In the genomic region with DNA sequence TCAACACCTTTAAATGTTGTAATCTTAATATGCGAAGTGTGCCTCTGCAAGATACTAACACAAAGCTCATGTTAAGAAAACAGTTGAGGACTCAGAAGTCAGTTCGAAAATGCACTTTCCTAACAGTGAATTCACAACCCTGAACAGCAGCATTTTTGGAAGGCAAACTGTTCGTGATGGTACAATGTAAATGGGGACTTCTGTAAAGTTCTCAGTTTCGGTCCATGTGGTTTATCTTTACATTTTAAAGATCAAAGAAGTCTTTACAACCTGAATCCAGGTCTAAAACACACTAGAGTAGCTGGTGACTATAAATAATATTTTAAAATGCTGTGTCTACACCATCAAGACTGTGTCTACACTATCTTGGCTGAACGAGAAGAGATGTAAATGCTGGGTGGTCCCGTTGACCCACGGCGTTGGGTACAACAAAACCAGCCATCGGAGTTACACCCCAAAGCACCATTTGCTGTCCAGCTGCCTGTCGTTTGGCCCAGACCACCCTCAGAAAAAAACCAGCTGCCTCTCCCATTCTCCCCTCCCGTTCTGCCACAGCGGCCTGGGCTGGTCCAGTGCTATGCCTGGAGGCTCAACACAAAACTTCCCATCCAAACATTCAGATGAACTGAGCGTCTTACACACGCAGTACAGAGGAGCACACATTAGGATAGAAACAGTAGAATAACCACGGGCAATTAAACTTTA, we compare ENCODE assay signal across 3 cellular contexts.
TF ChIP-seq lines count a peak whose summit lies in the region.

No MANE protein-coding gene starts in this region.

TF ChIP-seq in SK-N-SH, 30 proteins besides CTCF, POLR2A, EP300 and RAD21:
- no peak for TF ChIP-seq USF2 (IDR thresholded peaks at IDR 0.05; ENCODE audit: borderline replicate concordance, low read depth, low read length)
- no peak for TF ChIP-seq GABPA (IDR thresholded peaks at IDR 0.05; ENCODE audit: low read depth)
- TF ChIP-seq, protein P1, sequence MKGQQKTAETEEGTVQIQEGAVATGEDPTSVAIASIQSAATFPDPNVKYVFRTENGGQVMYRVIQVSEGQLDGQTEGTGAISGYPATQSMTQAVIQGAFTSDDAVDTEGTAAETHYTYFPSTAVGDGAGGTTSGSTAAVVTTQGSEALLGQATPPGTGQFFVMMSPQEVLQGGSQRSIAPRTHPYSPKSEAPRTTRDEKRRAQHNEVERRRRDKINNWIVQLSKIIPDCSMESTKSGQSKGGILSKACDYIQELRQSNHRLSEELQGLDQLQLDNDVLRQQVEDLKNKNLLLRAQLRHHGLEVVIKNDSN (IDR thresholded peaks at IDR 0.05; ENCODE audit: borderline replicate concordance, low read depth), result no peak
- no peak for TF ChIP-seq TAF1 (IDR thresholded peaks at IDR 0.05; ENCODE audit: borderline replicate concordance, low read depth, low read length)
- no peak for TF ChIP-seq RFX5 (IDR thresholded peaks at IDR 0.05; ENCODE audit: low read length)
- TF ChIP-seq RCOR1 (IDR thresholded peaks at IDR 0.05; ENCODE audit: low read length), result no peak
- TF ChIP-seq FOXM1 (IDR thresholded peaks at IDR 0.05; ENCODE audit: low read depth), result no peak
- no peak for TF ChIP-seq ELF1 (IDR thresholded peaks at IDR 0.05)
- no peak for TF ChIP-seq JUND (IDR thresholded peaks at IDR 0.05)
- no peak for TF ChIP-seq MAX (IDR thresholded peaks at IDR 0.05; ENCODE audit: low read depth)
- no peak for TF ChIP-seq ZBTB33 (IDR thresholded peaks at IDR 0.05; ENCODE audit: borderline replicate concordance, low read depth)
- no peak for TF ChIP-seq MXI1 (IDR thresholded peaks at IDR 0.05; ENCODE audit: low read depth, low read length)
- no peak for TF ChIP-seq GATA2 (CRISPR knock-in tag; IDR thresholded peaks at IDR 0.05)

TF ChIP-seq in SK-N-SH treated with all-trans-retinoic acid at 6 μM for 48 hours, 23 proteins besides CTCF, POLR2A, EP300 and RAD21:
- TF ChIP-seq ISL1 (CRISPR knock-in tag; IDR thresholded peaks at IDR 0.05) (no peak), ZNF565 (CRISPR knock-in tag; conservative IDR thresholded peaks at IDR 0.05; ENCODE audit: low read depth) (no peak), ZFP30 (CRISPR knock-in tag; IDR thresholded peaks at IDR 0.05) (no peak), TCF4 (CRISPR knock-in tag; IDR thresholded peaks at IDR 0.05; ENCODE audit: borderline replicate concordance) (no peak), CSDC2 (CRISPR knock-in tag; IDR thresholded peaks at IDR 0.05) (no peak), ESRRG (CRISPR knock-in tag; IDR thresholded peaks at IDR 0.05) (no peak), OSR1 (CRISPR knock-in tag; IDR thresholded peaks at IDR 0.05) (no peak), ARNTL (CRISPR knock-in tag; IDR thresholded peaks at IDR 0.05; ENCODE audit: borderline replicate concordance, low read depth) (no peak)
- TF ChIP-seq, protein P2, sequence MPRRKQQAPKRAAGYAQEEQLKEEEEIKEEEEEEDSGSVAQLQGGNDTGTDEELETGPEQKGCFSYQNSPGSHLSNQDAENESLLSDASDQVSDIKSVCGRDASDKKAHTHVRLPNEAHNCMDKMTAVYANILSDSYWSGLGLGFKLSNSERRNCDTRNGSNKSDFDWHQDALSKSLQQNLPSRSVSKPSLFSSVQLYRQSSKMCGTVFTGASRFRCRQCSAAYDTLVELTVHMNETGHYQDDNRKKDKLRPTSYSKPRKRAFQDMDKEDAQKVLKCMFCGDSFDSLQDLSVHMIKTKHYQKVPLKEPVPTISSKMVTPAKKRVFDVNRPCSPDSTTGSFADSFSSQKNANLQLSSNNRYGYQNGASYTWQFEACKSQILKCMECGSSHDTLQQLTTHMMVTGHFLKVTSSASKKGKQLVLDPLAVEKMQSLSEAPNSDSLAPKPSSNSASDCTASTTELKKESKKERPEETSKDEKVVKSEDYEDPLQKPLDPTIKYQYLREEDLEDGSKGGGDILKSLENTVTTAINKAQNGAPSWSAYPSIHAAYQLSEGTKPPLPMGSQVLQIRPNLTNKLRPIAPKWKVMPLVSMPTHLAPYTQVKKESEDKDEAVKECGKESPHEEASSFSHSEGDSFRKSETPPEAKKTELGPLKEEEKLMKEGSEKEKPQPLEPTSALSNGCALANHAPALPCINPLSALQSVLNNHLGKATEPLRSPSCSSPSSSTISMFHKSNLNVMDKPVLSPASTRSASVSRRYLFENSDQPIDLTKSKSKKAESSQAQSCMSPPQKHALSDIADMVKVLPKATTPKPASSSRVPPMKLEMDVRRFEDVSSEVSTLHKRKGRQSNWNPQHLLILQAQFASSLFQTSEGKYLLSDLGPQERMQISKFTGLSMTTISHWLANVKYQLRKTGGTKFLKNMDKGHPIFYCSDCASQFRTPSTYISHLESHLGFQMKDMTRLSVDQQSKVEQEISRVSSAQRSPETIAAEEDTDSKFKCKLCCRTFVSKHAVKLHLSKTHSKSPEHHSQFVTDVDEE (CRISPR knock-in tag; IDR thresholded peaks at IDR 0.05), result no peak

TF ChIP-seq in endothelial cell of umbilical vein, 7 proteins besides CTCF, POLR2A, EP300 and RAD21:
- TF ChIP-seq POLR2AphosphoS5 (IDR thresholded peaks at IDR 0.05; ENCODE audit: insufficient read depth, low read depth, low read length) (no peak), GATA2 (IDR thresholded peaks at IDR 0.05; ENCODE audit: insufficient read depth, insufficient read length, low read depth, low read length) (no peak), JUN (IDR thresholded peaks at IDR 0.05; ENCODE audit: borderline replicate concordance, insufficient read depth, insufficient read length, low read depth) (no peak), MAX (IDR thresholded peaks at IDR 0.05; ENCODE audit: insufficient read depth, insufficient read length) (no peak), EZH2 (IDR thresholded peaks at IDR 0.05; ENCODE audit: borderline replicate concordance, low read depth, low read length, severe bottlenecking) (no peak), MYC (IDR thresholded peaks at IDR 0.05; ENCODE audit: low read depth, low read length) (no peak)
